In genomic region chr12:132427999-132428871, GRCh38 we compare ENCODE assay signal across 2 cellular contexts.
TF ChIP-seq lines count a peak whose summit lies in the region.

No MANE protein-coding gene starts in this region.

TF ChIP-seq in GM23338, 12 proteins besides CTCF, POLR2A, EP300 and RAD21 (continued from another document):
- TF ChIP-seq, protein P1, sequence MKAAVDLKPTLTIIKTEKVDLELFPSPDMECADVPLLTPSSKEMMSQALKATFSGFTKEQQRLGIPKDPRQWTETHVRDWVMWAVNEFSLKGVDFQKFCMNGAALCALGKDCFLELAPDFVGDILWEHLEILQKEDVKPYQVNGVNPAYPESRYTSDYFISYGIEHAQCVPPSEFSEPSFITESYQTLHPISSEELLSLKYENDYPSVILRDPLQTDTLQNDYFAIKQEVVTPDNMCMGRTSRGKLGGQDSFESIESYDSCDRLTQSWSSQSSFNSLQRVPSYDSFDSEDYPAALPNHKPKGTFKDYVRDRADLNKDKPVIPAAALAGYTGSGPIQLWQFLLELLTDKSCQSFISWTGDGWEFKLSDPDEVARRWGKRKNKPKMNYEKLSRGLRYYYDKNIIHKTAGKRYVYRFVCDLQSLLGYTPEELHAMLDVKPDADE (IDR thresholded peaks at IDR 0.05) = no peak
- TF ChIP-seq, protein P2, sequence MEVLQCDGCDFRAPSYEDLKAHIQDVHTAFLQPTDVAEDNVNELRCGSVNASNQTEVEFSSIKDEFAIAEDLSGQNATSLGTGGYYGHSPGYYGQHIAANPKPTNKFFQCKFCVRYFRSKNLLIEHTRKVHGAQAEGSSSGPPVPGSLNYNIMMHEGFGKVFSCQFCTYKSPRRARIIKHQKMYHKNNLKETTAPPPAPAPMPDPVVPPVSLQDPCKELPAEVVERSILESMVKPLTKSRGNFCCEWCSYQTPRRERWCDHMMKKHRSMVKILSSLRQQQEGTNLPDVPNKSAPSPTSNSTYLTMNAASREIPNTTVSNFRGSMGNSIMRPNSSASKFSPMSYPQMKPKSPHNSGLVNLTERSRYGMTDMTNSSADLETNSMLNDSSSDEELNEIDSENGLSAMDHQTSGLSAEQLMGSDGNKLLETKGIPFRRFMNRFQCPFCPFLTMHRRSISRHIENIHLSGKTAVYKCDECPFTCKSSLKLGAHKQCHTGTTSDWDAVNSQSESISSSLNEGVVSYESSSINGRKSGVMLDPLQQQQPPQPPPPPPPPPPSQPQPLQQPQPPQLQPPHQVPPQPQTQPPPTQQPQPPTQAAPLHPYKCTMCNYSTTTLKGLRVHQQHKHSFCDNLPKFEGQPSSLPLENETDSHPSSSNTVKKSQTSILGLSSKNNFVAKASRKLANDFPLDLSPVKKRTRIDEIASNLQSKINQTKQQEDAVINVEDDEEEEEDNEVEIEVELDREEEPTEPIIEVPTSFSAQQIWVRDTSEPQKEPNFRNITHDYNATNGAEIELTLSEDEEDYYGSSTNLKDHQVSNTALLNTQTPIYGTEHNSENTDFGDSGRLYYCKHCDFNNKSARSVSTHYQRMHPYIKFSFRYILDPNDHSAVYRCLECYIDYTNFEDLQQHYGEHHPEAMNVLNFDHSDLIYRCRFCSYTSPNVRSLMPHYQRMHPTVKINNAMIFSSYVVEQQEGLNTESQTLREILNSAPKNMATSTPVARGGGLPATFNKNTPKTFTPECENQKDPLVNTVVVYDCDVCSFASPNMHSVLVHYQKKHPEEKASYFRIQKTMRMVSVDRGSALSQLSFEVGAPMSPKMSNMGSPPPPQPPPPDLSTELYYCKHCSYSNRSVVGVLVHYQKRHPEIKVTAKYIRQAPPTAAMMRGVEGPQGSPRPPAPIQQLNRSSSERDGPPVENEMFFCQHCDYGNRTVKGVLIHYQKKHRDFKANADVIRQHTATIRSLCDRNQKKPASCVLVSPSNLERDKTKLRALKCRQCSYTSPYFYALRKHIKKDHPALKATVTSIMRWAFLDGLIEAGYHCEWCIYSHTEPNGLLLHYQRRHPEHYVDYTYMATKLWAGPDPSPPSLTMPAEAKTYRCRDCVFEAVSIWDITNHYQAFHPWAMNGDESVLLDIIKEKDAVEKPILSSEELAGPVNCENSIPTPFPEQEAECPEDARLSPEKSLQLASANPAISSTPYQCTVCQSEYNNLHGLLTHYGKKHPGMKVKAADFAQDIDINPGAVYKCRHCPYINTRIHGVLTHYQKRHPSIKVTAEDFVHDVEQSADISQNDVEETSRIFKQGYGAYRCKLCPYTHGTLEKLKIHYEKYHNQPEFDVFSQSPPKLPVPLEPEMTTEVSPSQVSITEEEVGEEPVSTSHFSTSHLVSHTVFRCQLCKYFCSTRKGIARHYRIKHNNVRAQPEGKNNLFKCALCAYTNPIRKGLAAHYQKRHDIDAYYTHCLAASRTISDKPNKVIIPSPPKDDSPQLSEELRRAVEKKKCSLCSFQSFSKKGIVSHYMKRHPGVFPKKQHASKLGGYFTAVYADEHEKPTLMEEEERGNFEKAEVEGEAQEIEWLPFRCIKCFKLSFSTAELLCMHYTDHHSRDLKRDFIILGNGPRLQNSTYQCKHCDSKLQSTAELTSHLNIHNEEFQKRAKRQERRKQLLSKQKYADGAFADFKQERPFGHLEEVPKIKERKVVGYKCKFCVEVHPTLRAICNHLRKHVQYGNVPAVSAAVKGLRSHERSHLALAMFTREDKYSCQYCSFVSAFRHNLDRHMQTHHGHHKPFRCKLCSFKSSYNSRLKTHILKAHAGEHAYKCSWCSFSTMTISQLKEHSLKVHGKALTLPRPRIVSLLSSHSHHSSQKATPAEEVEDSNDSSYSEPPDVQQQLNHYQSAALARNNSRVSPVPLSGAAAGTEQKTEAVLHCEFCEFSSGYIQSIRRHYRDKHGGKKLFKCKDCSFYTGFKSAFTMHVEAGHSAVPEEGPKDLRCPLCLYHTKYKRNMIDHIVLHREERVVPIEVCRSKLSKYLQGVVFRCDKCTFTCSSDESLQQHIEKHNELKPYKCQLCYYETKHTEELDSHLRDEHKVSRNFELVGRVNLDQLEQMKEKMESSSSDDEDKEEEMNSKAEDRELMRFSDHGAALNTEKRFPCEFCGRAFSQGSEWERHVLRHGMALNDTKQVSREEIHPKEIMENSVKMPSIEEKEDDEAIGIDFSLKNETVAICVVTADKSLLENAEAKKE (CRISPR knock-in tag; IDR thresholded peaks at IDR 0.05) = no peak
- TF ChIP-seq EZH2 (IDR thresholded peaks at IDR 0.05; ENCODE audit: low read depth, unreplicated experiment) (no peak), NANOG (IDR thresholded peaks at IDR 0.05; ENCODE audit: borderline replicate concordance) (no peak), REST (IDR thresholded peaks at IDR 0.05; ENCODE audit: unreplicated experiment) (no peak), CREB1 (CRISPR knock-in tag; IDR thresholded peaks at IDR 0.05; ENCODE audit: low read depth) (no peak)

TF ChIP-seq in HepG2, 621 proteins besides CTCF, POLR2A, EP300 and RAD21 (continued from another document and continues in another):
- TF ChIP-seq ZNF619 (CRISPR knock-in tag; IDR thresholded peaks at IDR 0.05) (no peak), ZIK1 (CRISPR knock-in tag; IDR thresholded peaks at IDR 0.05; ENCODE audit: borderline replicate concordance, low read depth) (no peak), SP4 (CRISPR knock-in tag; IDR thresholded peaks at IDR 0.05) (no peak), ZNF773 (CRISPR knock-in tag; IDR thresholded peaks at IDR 0.05; ENCODE audit: borderline replicate concordance) (no peak), ARID4A (CRISPR knock-in tag; IDR thresholded peaks at IDR 0.05; ENCODE audit: borderline replicate concordance) (0 out of 2 replicates have a peak, but pooled peaks have one; percentile 3), EEA1 (CRISPR knock-in tag; IDR thresholded peaks at IDR 0.05; ENCODE audit: borderline replicate concordance) (no peak), SATB2 (CRISPR knock-in tag; IDR thresholded peaks at IDR 0.05) (no peak), ZSCAN29 (CRISPR knock-in tag; conservative IDR thresholded peaks at IDR 0.05) (no peak), ZNF646 (CRISPR knock-in tag; IDR thresholded peaks at IDR 0.05) (no peak), MAFG (CRISPR knock-in tag; IDR thresholded peaks at IDR 0.05) (no peak), ZNF574 (CRISPR knock-in tag; IDR thresholded peaks at IDR 0.05) (no peak), ZNF710 (CRISPR knock-in tag; IDR thresholded peaks at IDR 0.05; ENCODE audit: borderline replicate concordance) (peak; percentile 14; the same call in 1 of the 2 replicates), KDM4B (CRISPR knock-in tag; IDR thresholded peaks at IDR 0.05) (no peak)
- TF ChIP-seq, protein P3, sequence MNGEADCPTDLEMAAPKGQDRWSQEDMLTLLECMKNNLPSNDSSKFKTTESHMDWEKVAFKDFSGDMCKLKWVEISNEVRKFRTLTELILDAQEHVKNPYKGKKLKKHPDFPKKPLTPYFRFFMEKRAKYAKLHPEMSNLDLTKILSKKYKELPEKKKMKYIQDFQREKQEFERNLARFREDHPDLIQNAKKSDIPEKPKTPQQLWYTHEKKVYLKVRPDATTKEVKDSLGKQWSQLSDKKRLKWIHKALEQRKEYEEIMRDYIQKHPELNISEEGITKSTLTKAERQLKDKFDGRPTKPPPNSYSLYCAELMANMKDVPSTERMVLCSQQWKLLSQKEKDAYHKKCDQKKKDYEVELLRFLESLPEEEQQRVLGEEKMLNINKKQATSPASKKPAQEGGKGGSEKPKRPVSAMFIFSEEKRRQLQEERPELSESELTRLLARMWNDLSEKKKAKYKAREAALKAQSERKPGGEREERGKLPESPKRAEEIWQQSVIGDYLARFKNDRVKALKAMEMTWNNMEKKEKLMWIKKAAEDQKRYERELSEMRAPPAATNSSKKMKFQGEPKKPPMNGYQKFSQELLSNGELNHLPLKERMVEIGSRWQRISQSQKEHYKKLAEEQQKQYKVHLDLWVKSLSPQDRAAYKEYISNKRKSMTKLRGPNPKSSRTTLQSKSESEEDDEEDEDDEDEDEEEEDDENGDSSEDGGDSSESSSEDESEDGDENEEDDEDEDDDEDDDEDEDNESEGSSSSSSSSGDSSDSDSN (CRISPR knock-in tag; IDR thresholded peaks at IDR 0.05) = no peak
